Comparison of ENCODE assay signal across 8 cellular contexts in genomic region chr16:8797364-8798173, GRCh38. TPM values are rescaled to one million over a fixed set of nuclear protein-coding genes. Genes with fewer than 3 reads are reported as not detected.
DNase-seq lines count a peak whose midpoint lies in the region; ATAC-seq and TF ChIP-seq lines count a peak whose summit lies in the region.

TSS of gene PMM2 (plus strand) at chr16:8797839. CDS start at chr16:8797883, 44 bp downstream.
A gene with protein sequence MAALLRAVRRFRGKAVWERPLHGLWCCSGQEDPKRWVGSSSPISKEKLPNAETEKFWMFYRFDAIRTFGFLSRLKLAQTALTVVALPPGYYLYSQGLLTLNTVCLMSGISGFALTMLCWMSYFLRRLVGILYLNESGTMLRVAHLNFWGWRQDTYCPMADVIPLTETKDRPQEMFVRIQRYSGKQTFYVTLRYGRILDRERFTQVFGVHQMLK (minus strand): TSS chr16:8797639. CDS start chr16:8797614, 25 bp downstream.

- H3K9me3 Mint-ChIP-seq in CD4-positive, alpha-beta T cell: no peaks in the 10 kb centered on the region

- H3K36me3 Mint-ChIP-seq in CD4-positive, alpha-beta T cell (ENCODE audit: low read depth): peaks cover 28% of the 10 kb centered on the region

- H3K4me3 ChIP-seq in dorsolateral prefrontal cortex (peak within 1 kb of the TSS; percentile 68 to 100 (median 99)), liver (ENCODE audit: low read depth in 1 of 3, low read length in 3 of 3) (peak within 1 kb of the TSS; percentile 57 to 100 (median 100))

- H3K27me3 Mint-ChIP-seq in CD4-positive, alpha-beta T cell: no peaks in the 10 kb centered on the region

- CTCF ChIA-PET in CD4-positive, alpha-beta T cell (lab: Charles Lee): interaction anchor here (0.6 to 1.9 kb wide), 5 partner anchors 70 to 139 kb away, joined by 3 to 8 read pairs (median 4); no protein-coding TSS in a partner anchor

- TF ChIP-seq RAD21 in liver (IDR thresholded peaks at IDR 0.05): peak; percentile 41 to 62

- intact Hi-C loops in CD4-positive, alpha-beta T cell (cut with DNase I, micrococcal nuclease): loop anchor here (1.0 to 5.0 kb wide), 9 partner anchors 71 to 295 kb away; partner anchors contain the start of genes ABAT (in 2 of the 2), HAPSTR1 (in 2 of the 2), CARHSP1 (in 1 of the 2) and METTL22 (in 1 of the 2)
- intact Hi-C loops in dorsolateral prefrontal cortex (cut with DNase I): loop anchor here (2.0 to 5.0 kb wide), 8 partner anchors 70 to 295 kb away; partner anchors contain the start of genes CARHSP1 (in 2 of the 2), ABAT (in 1 of the 2), HAPSTR1 (in 1 of the 2) and LITAFD (in 1 of the 2)

- H3K4me1 Mint-ChIP-seq in CD4-positive, alpha-beta T cell (ENCODE audit: low read depth): peaks cover 48% of the 10 kb centered on the region

- peaks cover 5 to 70% (median 43%) of the 10 kb centered on the region in 4 donors for H3K4me1 ChIP-seq in liver (ENCODE audit: control insufficient read depth in 4 of 4, insufficient read depth in 4 of 4, low read length in 3 of 4)

- peak within 1 kb of the TSS; percentile 82 for H3K27ac ChIP-seq in CD4-positive, alpha-beta T cell (ENCODE audit: low read depth, low read length)
- H3K27ac ChIP-seq in dorsolateral prefrontal cortex (peak within 1 kb of the TSS in 53 of 59 donors; percentile 14 to 87 (median 70)), liver (ENCODE audit: low read depth in 1 of 2, low read length in 2 of 2) (peak within 1 kb of the TSS; percentile 96)

- H3K9ac ChIP-seq in liver (ENCODE audit: low read depth in 1 of 2, low read length in 2 of 2): peak within 1 kb of the TSS; percentile 99 to 100

- peak; percentile 87 to 96 (median 92) for DNase-seq in CD4-positive, alpha-beta T cell
- DNase-seq in NCI-H82 (lab: John Stamatoyannopoulos, UW) (peak; percentile 98), dorsolateral prefrontal cortex (peak; percentile 97 to 99 (median 98))
- peak; percentile 93 to 95 for DNase-seq in activated CD4-positive, alpha-beta T cell treated with anti-CD3 and anti-CD28 coated beads, Interleukin-2, amount 50 U/mL, for 48 hours
- peak; percentile 93 for DNase-seq in stimulated activated CD4-positive, alpha-beta T cell treated with anti-CD3 and anti-CD28 coated beads, Interleukin-4, amount 100 ng/mL, for 1 hour

- H3K36me3 ChIP-seq in liver (ENCODE audit: control insufficient read depth in 4 of 4, insufficient read depth in 3 of 4, low read depth in 1 of 4, low read length in 3 of 4): peaks cover 0 to 7% (median 2%) of the 10 kb centered on the region in 4 donors

- H3K4me3 Mint-ChIP-seq in CD4-positive, alpha-beta T cell: peak within 1 kb of the TSS; percentile 98

- peak within 1 kb of the TSS; percentile 89 for H3K27ac Mint-ChIP-seq in CD4-positive, alpha-beta T cell

- POLR2A ChIA-PET in CD4-positive, alpha-beta T cell (lab: Charles Lee): interaction anchor here (0.8 to 2.2 kb wide), 5 partner anchors 8 to 294 kb away, joined by 3 to 24 read pairs (median 12); partner anchors contain the start of genes CARHSP1 and HAPSTR1

- TF ChIP-seq CTCF in CD4-positive, alpha-beta T cell (IDR thresholded peaks at IDR 0.05): no peak
- peak in 31 of 56 donors; percentile 9 to 62 (median 32) for TF ChIP-seq CTCF in dorsolateral prefrontal cortex (IDR thresholded peaks at IDR 0.05 in 54 of 56, conservative IDR thresholded peaks at IDR 0.05 in 2 of 56; ENCODE audit: low read depth in 1 of 56, partially characterized antibody in 56 of 56)
- TF ChIP-seq CTCF in liver (IDR thresholded peaks at IDR 0.05; ENCODE audit: low read depth, low read length, missing input control): peak; percentile 18

- no peaks in the 10 kb centered on the region for H3K9me3 ChIP-seq in CD4-positive, alpha-beta T cell (ENCODE audit: control insufficient read depth, low read length)
- no peaks in the 10 kb centered on the region for H3K9me3 ChIP-seq in liver (ENCODE audit: control insufficient read depth in 4 of 4, low read length in 3 of 4)

- no peaks in the 10 kb centered on the region for H3K27me3 ChIP-seq in CD4-positive, alpha-beta T cell (ENCODE audit: control insufficient read depth, insufficient read depth, low read length)
- H3K27me3 ChIP-seq in dorsolateral prefrontal cortex (no peaks in the 10 kb centered on the region), liver (ENCODE audit: control insufficient read depth in 4 of 4, insufficient read depth in 4 of 4, low read length in 3 of 4) (no peaks in the 10 kb centered on the region)

- under 1% methylated on average over 61 of the region's 61 CpGs for WGBS in liver

- ATAC-seq in CD4-positive, alpha-beta T cell (ENCODE audit: poor library complexity): peak; percentile 96
- ATAC-seq in GM19452 (IDR thresholded peaks at IDR 0.05; ENCODE audit: unreplicated experiment): peak; percentile 92
- ATAC-seq in HG03575 (IDR thresholded peaks at IDR 0.05; ENCODE audit: extremely low read depth, insufficient number of reproducible peaks, low FRiP score, unreplicated experiment): peak; percentile 45

TF ChIP-seq in liver, 16 proteins besides CTCF, POLR2A, EP300 and RAD21:
- TF ChIP-seq SP1 (IDR thresholded peaks at IDR 0.05): peak; percentile 57
- TF ChIP-seq HNF4A (conservative IDR thresholded peaks at IDR 0.05): peak; percentile 43 to 45
- no peak for TF ChIP-seq JUND (IDR thresholded peaks at IDR 0.05)
- TF ChIP-seq HNF4G (IDR thresholded peaks at IDR 0.05): no peak
- TF ChIP-seq, protein P1, sequence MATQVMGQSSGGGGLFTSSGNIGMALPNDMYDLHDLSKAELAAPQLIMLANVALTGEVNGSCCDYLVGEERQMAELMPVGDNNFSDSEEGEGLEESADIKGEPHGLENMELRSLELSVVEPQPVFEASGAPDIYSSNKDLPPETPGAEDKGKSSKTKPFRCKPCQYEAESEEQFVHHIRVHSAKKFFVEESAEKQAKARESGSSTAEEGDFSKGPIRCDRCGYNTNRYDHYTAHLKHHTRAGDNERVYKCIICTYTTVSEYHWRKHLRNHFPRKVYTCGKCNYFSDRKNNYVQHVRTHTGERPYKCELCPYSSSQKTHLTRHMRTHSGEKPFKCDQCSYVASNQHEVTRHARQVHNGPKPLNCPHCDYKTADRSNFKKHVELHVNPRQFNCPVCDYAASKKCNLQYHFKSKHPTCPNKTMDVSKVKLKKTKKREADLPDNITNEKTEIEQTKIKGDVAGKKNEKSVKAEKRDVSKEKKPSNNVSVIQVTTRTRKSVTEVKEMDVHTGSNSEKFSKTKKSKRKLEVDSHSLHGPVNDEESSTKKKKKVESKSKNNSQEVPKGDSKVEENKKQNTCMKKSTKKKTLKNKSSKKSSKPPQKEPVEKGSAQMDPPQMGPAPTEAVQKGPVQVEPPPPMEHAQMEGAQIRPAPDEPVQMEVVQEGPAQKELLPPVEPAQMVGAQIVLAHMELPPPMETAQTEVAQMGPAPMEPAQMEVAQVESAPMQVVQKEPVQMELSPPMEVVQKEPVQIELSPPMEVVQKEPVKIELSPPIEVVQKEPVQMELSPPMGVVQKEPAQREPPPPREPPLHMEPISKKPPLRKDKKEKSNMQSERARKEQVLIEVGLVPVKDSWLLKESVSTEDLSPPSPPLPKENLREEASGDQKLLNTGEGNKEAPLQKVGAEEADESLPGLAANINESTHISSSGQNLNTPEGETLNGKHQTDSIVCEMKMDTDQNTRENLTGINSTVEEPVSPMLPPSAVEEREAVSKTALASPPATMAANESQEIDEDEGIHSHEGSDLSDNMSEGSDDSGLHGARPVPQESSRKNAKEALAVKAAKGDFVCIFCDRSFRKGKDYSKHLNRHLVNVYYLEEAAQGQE (IDR thresholded peaks at IDR 0.05): peak; percentile 56
- TF ChIP-seq, protein P2, sequence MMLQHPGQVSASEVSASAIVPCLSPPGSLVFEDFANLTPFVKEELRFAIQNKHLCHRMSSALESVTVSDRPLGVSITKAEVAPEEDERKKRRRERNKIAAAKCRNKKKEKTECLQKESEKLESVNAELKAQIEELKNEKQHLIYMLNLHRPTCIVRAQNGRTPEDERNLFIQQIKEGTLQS (IDR thresholded peaks at IDR 0.05): no peak
- TF ChIP-seq TAF1 (conservative IDR thresholded peaks at IDR 0.05): no peak
- TF ChIP-seq FOXA1 (IDR thresholded peaks at IDR 0.05): peak; percentile 42
- TF ChIP-seq RXRA (IDR thresholded peaks at IDR 0.05): peak; percentile 61 to 66
- TF ChIP-seq EGR1 (IDR thresholded peaks at IDR 0.05; ENCODE audit: low read depth in 2 of 2): peak in 1 of 2 donors; percentile 70
- TF ChIP-seq FOXA2 (IDR thresholded peaks at IDR 0.05): no peak
- TF ChIP-seq, protein P3, sequence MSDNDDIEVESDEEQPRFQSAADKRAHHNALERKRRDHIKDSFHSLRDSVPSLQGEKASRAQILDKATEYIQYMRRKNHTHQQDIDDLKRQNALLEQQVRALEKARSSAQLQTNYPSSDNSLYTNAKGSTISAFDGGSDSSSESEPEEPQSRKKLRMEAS (IDR thresholded peaks at IDR 0.05): peak; percentile 99
- TF ChIP-seq, protein P4, sequence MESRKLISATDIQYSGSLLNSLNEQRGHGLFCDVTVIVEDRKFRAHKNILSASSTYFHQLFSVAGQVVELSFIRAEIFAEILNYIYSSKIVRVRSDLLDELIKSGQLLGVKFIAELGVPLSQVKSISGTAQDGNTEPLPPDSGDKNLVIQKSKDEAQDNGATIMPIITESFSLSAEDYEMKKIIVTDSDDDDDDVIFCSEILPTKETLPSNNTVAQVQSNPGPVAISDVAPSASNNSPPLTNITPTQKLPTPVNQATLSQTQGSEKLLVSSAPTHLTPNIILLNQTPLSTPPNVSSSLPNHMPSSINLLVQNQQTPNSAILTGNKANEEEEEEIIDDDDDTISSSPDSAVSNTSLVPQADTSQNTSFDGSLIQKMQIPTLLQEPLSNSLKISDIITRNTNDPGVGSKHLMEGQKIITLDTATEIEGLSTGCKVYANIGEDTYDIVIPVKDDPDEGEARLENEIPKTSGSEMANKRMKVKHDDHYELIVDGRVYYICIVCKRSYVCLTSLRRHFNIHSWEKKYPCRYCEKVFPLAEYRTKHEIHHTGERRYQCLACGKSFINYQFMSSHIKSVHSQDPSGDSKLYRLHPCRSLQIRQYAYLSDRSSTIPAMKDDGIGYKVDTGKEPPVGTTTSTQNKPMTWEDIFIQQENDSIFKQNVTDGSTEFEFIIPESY (IDR thresholded peaks at IDR 0.05): peak; percentile 93
- peak; percentile 73 for TF ChIP-seq NR2F2 (IDR thresholded peaks at IDR 0.05)
- peak; percentile 78 to 97 for TF ChIP-seq GABPA (IDR thresholded peaks at IDR 0.05 in 1 of 2, conservative IDR thresholded peaks at IDR 0.05 in 1 of 2)
- peak; percentile 89 for TF ChIP-seq YY1 (IDR thresholded peaks at IDR 0.05)

RNA-seq across cellular contexts. Expression of gene PMM2, which starts in this region (rescaled TPM):
- total RNA-seq in CD4-positive, alpha-beta T cell: 10 to 100 TPM; 24.2 to 27.0 TPM
- total RNA-seq in dorsolateral prefrontal cortex: 10 to 100 TPM in 117 of 120 experiments, 1 to 10 TPM in 3; 9.1 to 27.1 (median 15.3) TPM
- 10 to 100 TPM in 1 of 2 donors, 1 to 10 TPM in 1; 6.8 to 38.9 TPM for total RNA-seq in liver
- polyA plus RNA-seq in liver: 10 to 100 TPM; 22.0 to 38.0 TPM

RNA-seq across cellular contexts. Expression of the second gene that starts in this region (rescaled TPM):
- total RNA-seq in CD4-positive, alpha-beta T cell: 1 to 10 TPM; 1.9 to 3.1 TPM
- total RNA-seq in dorsolateral prefrontal cortex (10 to 100 TPM in 70 of 120 experiments, 1 to 10 TPM in 50; 6.9 to 15.1 (median 10.2) TPM), liver (1 to 10 TPM; 3.3 to 6.5 TPM)
- polyA plus RNA-seq in liver: 10 to 100 TPM in 1 of 2 donors, 1 to 10 TPM in 1; 7.6 to 11.0 TPM

Comparison
In these comparisons a context has a peak if more than half of its experiments do, and no peak if none do; other contexts are left out.
1. Peak in every context shown above with its lines: DNase-seq, ATAC-seq, H3K4me3 ChIP-seq and H3K27ac ChIP-seq.
2. ATAC-seq: peak in every context shown above with its lines; median percentile 96 in CD4-positive, alpha-beta T cell; 92 in GM19452; 45 in HG03575.